23 cellular contexts compared by ENCODE assay signal in genomic region chr13:43113603-43114002, GRCh38.
"Had no signal": no experiment of that assay in that cellular context is flagged by ENCODE, and none has a peak within 500 bp of the region (broad histone marks: within the 10 kb centered on the region; RNA-seq: fewer than 3 reads in every experiment).

No MANE protein-coding gene starts in this region.

- H3K27ac ChIP-seq: adrenal gland, body of pancreas, gastrocnemius medialis, heart left ventricle, tibial artery, vagina had no signal

- ATAC-seq: activated CD8-positive, alpha-beta T cell treated with anti-CD3 and anti-CD28 coated beads, Interleukin-2, amount 10 ng/mL, durations not matched to agents 7 days and 5 days; body of pancreas; gastrocnemius medialis; left cardiac atrium; mucosa of descending colon; naive thymus-derived CD8-positive, alpha-beta T cell; WTC11 had no signal

- DNase-seq: activated CD4-positive, alpha-beta T cell treated with anti-CD3 and anti-CD28 coated beads for 48 hours; activated CD8-positive, alpha-beta memory T cell treated with anti-CD3 and anti-CD28 coated beads, Interleukin-2, amount 50 U/mL, for 4 hours; activated CD8-positive, alpha-beta T cell treated with anti-CD3 and anti-CD28 coated beads, Interleukin-2, amount 10 ng/mL, durations not matched to agents 7 days and 5 days; activated effector memory CD4-positive, alpha-beta T cell treated with anti-CD3 and anti-CD28 coated beads, Interleukin-2, amount 50 U/mL, for 16 hours; activated T-cell treated with anti-CD3 and anti-CD28 coated beads, Interleukin-2, amount 50 U/mL, for 48 hours; adrenal gland; body of pancreas; central memory CD4-positive, alpha-beta T cell; cortex of kidney; effector CD4-positive, alpha-beta T cell; gastrocnemius medialis; heart left ventricle; left cardiac atrium; mammary epithelial cell; mucosa of descending colon; naive thymus-derived CD8-positive, alpha-beta T cell; retina; stimulated activated CD4-positive, alpha-beta T cell treated with anti-CD3 and anti-CD28 coated beads, Interleukin-15, amount 100 ng/mL, for 24 hours; stimulated activated CD4-positive, alpha-beta T cell treated with anti-CD3 and anti-CD28 coated beads, Interleukin-4, amount 100 ng/mL, for 24 hours; stimulated activated naive CD4-positive, alpha-beta T cell; tibial artery had no signal

- H3K36me3 ChIP-seq: adrenal gland, gastrocnemius medialis, tibial artery, vagina had no signal

- H3K27me3 ChIP-seq: adrenal gland, body of pancreas, heart left ventricle, tibial artery, vagina had no signal

- H3K4me3 ChIP-seq: body of pancreas, gastrocnemius medialis, heart left ventricle, mucosa of descending colon, tibial artery, vagina had no signal

- H3K4me1 ChIP-seq: body of pancreas, gastrocnemius medialis, vagina had no signal

- H3K9me3 ChIP-seq: adrenal gland, body of pancreas, gastrocnemius medialis, heart left ventricle, mucosa of descending colon, tibial artery, vagina had no signal
